11 cellular contexts compared by ENCODE assay signal in genomic region chr4:140096921-140097320, GRCh38. TPM values are rescaled to one million over a fixed set of nuclear protein-coding genes. Genes with fewer than 3 reads are reported as not detected.
A peak's percentile ranks its signal among the peaks of the same experiment; 100 is the strongest.
DNase-seq lines count a peak whose midpoint lies in the region; ATAC-seq and TF ChIP-seq lines count a peak whose summit lies in the region.
"Had no signal": no experiment of that assay in that cellular context is flagged by ENCODE, and none has a peak within 500 bp of the region (broad histone marks: within the 10 kb centered on the region; RNA-seq: fewer than 3 reads in every experiment).

No MANE protein-coding gene starts in this region.

- TF ChIP-seq CTCF in natural killer cell (IDR thresholded peaks at IDR 0.05) (no peak), brain microvascular endothelial cell (IDR thresholded peaks at IDR 0.05; ENCODE audit: low read depth, low read length, missing control alignments) (no peak), WERI-Rb-1 (IDR thresholded peaks at IDR 0.05; ENCODE audit: low read depth, low read length) (no peak)

- H3K36me3 Mint-ChIP-seq in natural killer cell treated with Interleukin-12 subunit alpha and Interleukin-12 subunit beta and Interleukin-15 and Interleukin-18, amount 100 ng/mL, for 72 hours: peaks cover 14% of the 10 kb centered on the region
- H3K36me3 Mint-ChIP-seq in natural killer cell: no peaks in the 10 kb centered on the region
- H3K36me3 Mint-ChIP-seq: stimulated activated naive B cell treated with anti-CD40 and anti-IgM and Interleukin-4, amounts not matched to agents 10 μg/mL and 1 μg/mL and 100 μg/mL, for 72 hours had no signal

- peak overlapping the region; percentile 82 for H3K27ac ChIP-seq in brain microvascular endothelial cell
- peak overlapping the region; percentile 98 for H3K27ac ChIP-seq in mesodermal cell (ENCODE audit: low read depth, low read length, severe bottlenecking)
- no peak overlapping the region for H3K27ac ChIP-seq in WERI-Rb-1

- H3K4me3 ChIP-seq in brain microvascular endothelial cell (ENCODE audit: low read depth, low read length) (no peak overlapping the region), mesodermal cell (ENCODE audit: extremely low read depth, insufficient read depth, low read length, poor library complexity, severe bottlenecking) (no peak overlapping the region), WERI-Rb-1 (ENCODE audit: low read depth, low read length) (no peak overlapping the region)

- no peaks in the 10 kb centered on the region for H3K27me3 ChIP-seq in brain microvascular endothelial cell (replicated peaks)
- H3K27me3 ChIP-seq in WERI-Rb-1 (ENCODE audit: insufficient read depth, low read depth, severe bottlenecking): no peaks in the 10 kb centered on the region

- peaks cover 56 to 73% of the 10 kb centered on the region in 2 donors for H3K4me1 Mint-ChIP-seq in natural killer cell treated with Interleukin-12 subunit alpha and Interleukin-12 subunit beta and Interleukin-15 and Interleukin-18, amount 100 ng/mL, for 72 hours (ENCODE audit: low read depth in 2 of 2)
- H3K4me1 Mint-ChIP-seq in natural killer cell: peaks cover 34% of the 10 kb centered on the region in 2 donors

- peaks cover 86% of the 10 kb centered on the region for H3K4me1 ChIP-seq in mesodermal cell (ENCODE audit: control insufficient read depth, insufficient read depth, low read length, poor library complexity, severe bottlenecking)

- H3K27ac Mint-ChIP-seq in natural killer cell treated with Interleukin-12 subunit alpha and Interleukin-12 subunit beta and Interleukin-15 and Interleukin-18, amount 100 ng/mL, for 72 hours: peak overlapping the region; percentile 93 to 97
- H3K27ac Mint-ChIP-seq in natural killer cell: no peak overlapping the region

- H3K27me3 Mint-ChIP-seq in natural killer cell treated with Interleukin-12 subunit alpha and Interleukin-12 subunit beta and Interleukin-15 and Interleukin-18, amount 100 ng/mL, for 72 hours: peaks cover 23 to 24% of the 10 kb centered on the region in 2 donors
- peaks cover 34 to 41% of the 10 kb centered on the region in 2 donors for H3K27me3 Mint-ChIP-seq in natural killer cell (ENCODE audit: low read depth in 2 of 2)

- H3K36me3 ChIP-seq in brain microvascular endothelial cell (replicated peaks): no peaks in the 10 kb centered on the region
- peaks cover 3% of the 10 kb centered on the region for H3K36me3 ChIP-seq in mesodermal cell (ENCODE audit: control insufficient read depth, insufficient read depth, low read length)
- no peaks in the 10 kb centered on the region for H3K36me3 ChIP-seq in WERI-Rb-1

- H3K9me3 ChIP-seq in mesodermal cell (ENCODE audit: control insufficient read depth, low read length) (peaks cover 8% of the 10 kb centered on the region), WERI-Rb-1 (ENCODE audit: severe bottlenecking) (no peaks in the 10 kb centered on the region)

- H3K4me3 Mint-ChIP-seq in natural killer cell treated with Interleukin-12 subunit alpha and Interleukin-12 subunit beta and Interleukin-15 and Interleukin-18, amount 100 ng/mL, for 72 hours: peak overlapping the region; percentile 87
- no peak overlapping the region for H3K4me3 Mint-ChIP-seq in natural killer cell

- no peak for ATAC-seq in natural killer cell treated with Interleukin-12 subunit alpha and Interleukin-12 subunit beta and Interleukin-15 and Interleukin-18, amount 100 ng/mL, for 72 hours
- ATAC-seq in natural killer cell: no peak
- ATAC-seq in HG02970 (IDR thresholded peaks at IDR 0.05; ENCODE audit: low FRiP score, unreplicated experiment): no peak

- WGBS in mesodermal cell (ENCODE audit: insufficient coverage in 2 of 2), 2 experiments: 86 to 100% methylated on average over 1 of the region's 2 CpGs

- H3K9me3 Mint-ChIP-seq in natural killer cell treated with Interleukin-12 subunit alpha and Interleukin-12 subunit beta and Interleukin-15 and Interleukin-18, amount 100 ng/mL, for 72 hours: no peaks in the 10 kb centered on the region
- H3K9me3 Mint-ChIP-seq in natural killer cell: no peaks in the 10 kb centered on the region

- intact Hi-C loops in natural killer cell (cut with micrococcal nuclease): loop anchor here (5.0 kb wide), 1 partner anchor 55 kb away; the partner anchor contains the start of gene MAML3

- in situ Hi-C loops in brain microvascular endothelial cell (cut with HindIII; ENCODE audit: low pct_ligation_motif_present, low sequenced_read_pairs): no loop called here

- DNase-seq in natural killer cell treated with Interleukin-12 subunit alpha and Interleukin-12 subunit beta and Interleukin-15 and Interleukin-18, amount 100 ng/mL, for 72 hours (ENCODE audit: low spot score): no peak
- no peak for DNase-seq in natural killer cell
- no peak for DNase-seq in brain microvascular endothelial cell
- DNase-seq in WERI-Rb-1: no peak
- DNase-seq in foreskin melanocyte: no peak
- DNase-seq in occipital lobe (lab: John Stamatoyannopoulos, UW): no peak
- DNase-seq: NCI-H1092 treated with DMSO at 0.1 percent for 48 hours; small intestine; stimulated activated naive B cell treated with anti-CD40 and anti-IgM and Interleukin-4, amounts not matched to agents 10 μg/mL and 1 μg/mL and 100 μg/mL, for 72 hours had no signal

RNA-seq across cellular contexts. Expression of gene MAML3, which starts 57.1 kb away (rescaled TPM):
- 1 to 10 TPM in 1 of 2 donors, under 1 TPM in 1; 0.40 to 1.3 TPM for total RNA-seq in natural killer cell treated with Interleukin-12 subunit alpha and Interleukin-12 subunit beta and Interleukin-15 and Interleukin-18, amount 100 ng/mL, for 72 hours
- total RNA-seq in natural killer cell (1 to 10 TPM; 1.7 to 5.6 (median 2.8) TPM), occipital lobe (4.4 TPM)
- 21.2 TPM for polyA plus RNA-seq in mesodermal cell (2013, experiment 1 of 2)
- 21.8 TPM for polyA plus RNA-seq in mesodermal cell (2013, experiment 2 of 2)

Comparison
In these comparisons a context has a peak if more than half of its experiments do, and no peak if none do; other contexts are left out.
1. H3K27ac Mint-ChIP-seq: peak in natural killer cell treated with Interleukin-12 subunit alpha and Interleukin-12 subunit beta and Interleukin-15 and Interleukin-18, amount 100 ng/mL, for 72 hours (2 of 2); none in natural killer cell (0 of 2).